Comparison of ENCODE assay signal across 22 cellular contexts in the genomic region with DNA sequence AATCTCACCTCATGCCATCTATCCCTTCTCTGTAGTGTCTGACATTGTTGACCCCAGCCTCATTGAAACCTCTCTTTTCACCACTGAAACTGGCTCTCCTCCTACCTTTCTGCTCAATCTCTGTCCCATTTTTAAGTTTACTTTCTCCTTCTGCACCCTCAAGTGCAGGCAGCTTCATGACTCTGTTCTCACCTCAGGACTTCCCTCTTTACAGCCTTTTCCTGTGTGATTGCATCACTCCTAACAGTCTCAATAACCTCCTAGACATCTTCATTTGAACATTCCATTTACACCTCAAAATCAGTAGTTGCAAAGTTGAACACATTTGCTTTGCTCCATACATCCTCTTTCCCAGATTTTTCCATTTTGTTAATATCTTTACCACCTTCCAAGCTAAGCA.
"Had no signal": no experiment of that assay in that cellular context is flagged by ENCODE, and none has a peak within 500 bp of the region (broad histone marks: within the 10 kb centered on the region; RNA-seq: fewer than 3 reads in every experiment).

No MANE protein-coding gene starts in this region.

- ATAC-seq: activated CD4-positive, CD25-positive, alpha-beta regulatory T cell treated with anti-CD3 and anti-CD28 coated beads, Interleukin-2, amount 50 U/mL, for 24 hours; left ventricle myocardium superior; naive thymus-derived CD4-positive, alpha-beta T cell; stimulated activated naive B cell treated with anti-CD40 and anti-IgM and Interleukin-4, amounts not matched to agents 10 μg/mL and 1 μg/mL and 100 μg/mL, for 72 hours had no signal

- H3K4me3 ChIP-seq: esophagus squamous epithelium, ovary, tibial nerve had no signal

- H3K27me3 ChIP-seq: esophagus squamous epithelium, ovary, tibial nerve had no signal

- DNase-seq: activated CD4-positive, alpha-beta T cell treated with anti-CD3 and anti-CD28 coated beads for 48 hours; activated CD4-positive, alpha-beta T cell treated with anti-CD3 and anti-CD28 coated beads, Interleukin-2, amount 50 U/mL, for 48 hours; activated CD8-positive, alpha-beta memory T cell treated with anti-CD3 and anti-CD28 coated beads for 24 hours; activated effector memory CD4-positive, alpha-beta T cell treated with Interleukin-2 at 50 U/mL for 16 hours; activated naive CD4-positive, alpha-beta T cell treated with Interleukin-2 at 50 U/mL for 16 hours; anterior cingulate cortex; dermis blood vessel endothelial cell; effector CD4-positive, alpha-beta T cell; esophagus squamous epithelium; foreskin melanocyte; left ventricle myocardium superior; midbrain; naive thymus-derived CD4-positive, alpha-beta T cell; ovary; stimulated activated CD4-positive, alpha-beta T cell treated with anti-CD3 and anti-CD28 coated beads, Interleukin-15, amount 100 ng/mL, for 24 hours; stimulated activated CD4-positive, alpha-beta T cell treated with anti-CD3 and anti-CD28 coated beads, Interleukin-2, amount 100 ng/mL, for 24 hours; stimulated activated naive B cell treated with anti-CD40 and anti-IgM and Interleukin-4, amounts not matched to agents 10 μg/mL and 1 μg/mL and 100 μg/mL, for 72 hours; T-helper 9 cell; WERI-Rb-1 had no signal

- H3K36me3 ChIP-seq: esophagus squamous epithelium, ovary, tibial nerve, WERI-Rb-1 had no signal

- H3K27ac ChIP-seq: epithelial cell of prostate, esophagus squamous epithelium, ovary, tibial nerve, WERI-Rb-1 had no signal

- H3K4me1 ChIP-seq: esophagus squamous epithelium, tibial nerve had no signal

- H3K9me3 ChIP-seq: esophagus squamous epithelium, ovary, tibial nerve had no signal
